In genomic region chr17:1645207-1646171, GRCh38 we compare ENCODE assay signal across 9 cellular contexts. TPM values are rescaled to one million over a fixed set of nuclear protein-coding genes. Genes with fewer than 3 reads are reported as not detected.
A peak's percentile ranks its signal among the peaks of the same experiment; 100 is the strongest.
DNase-seq lines count a peak whose midpoint lies in the region; ATAC-seq and TF ChIP-seq lines count a peak whose summit lies in the region.
"Had no signal": no experiment of that assay in that cellular context is flagged by ENCODE, and none has a peak within 500 bp of the region (broad histone marks: within the 10 kb centered on the region; RNA-seq: fewer than 3 reads in every experiment).

TSS of gene SCARF1 (minus strand) at chr17:1645732. CDS start at chr17:1645697, 35 bp downstream.

- 73% methylated on average over 24 to 25 of the region's 25 CpGs for WGBS in esophagus, 2 donors

- H3K9me3 Mint-ChIP-seq in CD14-positive monocyte (peaks cover 0 to 3% (median 0%) of the 10 kb centered on the region in 7 donors), nephron progenitor cell (no peaks in the 10 kb centered on the region)

- TF ChIP-seq CTCF in CD14-positive monocyte (IDR thresholded peaks at IDR 0.05) (no peak), nephron progenitor cell (IDR thresholded peaks at IDR 0.05) (no peak)

- intact Hi-C loops in CD14-positive monocyte (cut with micrococcal nuclease) = loop anchor here (5.0 to 10.0 kb wide), 6 partner anchors 33 to 749 kb away; partner anchors contain the start of gene TLCD2 (in 1 of the 2)

- peak within 1 kb of the TSS; percentile 17 to 38 for H3K27ac ChIP-seq in esophagus (ENCODE audit: low read depth in 2 of 2, low read length in 1 of 2)

- peaks cover 18 to 23% of the 10 kb centered on the region in 2 donors for H3K36me3 Mint-ChIP-seq in CD14-positive monocyte
- no peaks in the 10 kb centered on the region for H3K36me3 Mint-ChIP-seq in nephron progenitor cell (ENCODE audit: low read depth)

- H3K36me3 ChIP-seq in esophagus (ENCODE audit: control insufficient read depth in 2 of 2, insufficient read depth in 2 of 2, low read length in 1 of 2) = peaks cover under 1 to 3% of the 10 kb centered on the region in 2 donors

- H3K4me3 ChIP-seq in esophagus (ENCODE audit: low read depth in 1 of 2, low read length in 2 of 2) = peak within 1 kb of the TSS; percentile 9 to 23

- H3K27ac Mint-ChIP-seq in CD14-positive monocyte = peak within 1 kb of the TSS; percentile 85 to 94 (median 90)
- H3K27ac Mint-ChIP-seq in nephron progenitor cell = no peak within 1 kb of the TSS

- H3K4me1 Mint-ChIP-seq in CD14-positive monocyte (peaks cover 49% of the 10 kb centered on the region), nephron progenitor cell (peaks cover 44% of the 10 kb centered on the region)

- ATAC-seq in HG02938 (IDR thresholded peaks at IDR 0.05; ENCODE audit: unreplicated experiment) (no peak), HG03378 (IDR thresholded peaks at IDR 0.05; ENCODE audit: unreplicated experiment) (no peak)

- DNase-seq in CD14-positive monocyte (ENCODE audit: low spot score) (no peak), nephron progenitor cell (peak; percentile 23), NK-92 (lab: John Stamatoyannopoulos, UW; ENCODE audit: unreplicated experiment) (no peak)
- no peak for DNase-seq in activated CD8-positive, alpha-beta memory T cell treated with anti-CD3 and anti-CD28 coated beads for 24 hours
- DNase-seq: DMS79 had no signal

- H3K4me3 Mint-ChIP-seq in CD14-positive monocyte = peak within 1 kb of the TSS; percentile 84 to 91
- H3K4me3 Mint-ChIP-seq in nephron progenitor cell = peak within 1 kb of the TSS; percentile 36

- H3K27me3 ChIP-seq in esophagus (ENCODE audit: control insufficient read depth in 1 of 2, insufficient read depth in 2 of 2, low read length in 2 of 2) = no peaks in the 10 kb centered on the region

- H3K4me1 ChIP-seq in esophagus (ENCODE audit: control insufficient read depth in 2 of 2, insufficient read depth in 2 of 2, low read length in 1 of 2) = peaks cover 4 to 20% of the 10 kb centered on the region in 2 donors

- no peaks in the 10 kb centered on the region for H3K9me3 ChIP-seq in esophagus (ENCODE audit: control insufficient read depth in 2 of 2, insufficient read depth in 1 of 2, low read depth in 1 of 2, low read length in 1 of 2)

- H3K27me3 Mint-ChIP-seq in CD14-positive monocyte (ENCODE audit: low read depth in 3 of 3) (peaks cover 0 to 20% (median 7%) of the 10 kb centered on the region in 3 donors), nephron progenitor cell (ENCODE audit: low read depth, poor library complexity) (peaks cover 55% of the 10 kb centered on the region)

TF ChIP-seq in PFSK-1, 5 proteins besides CTCF, POLR2A, EP300 and RAD21:
- TF ChIP-seq FOXP2 (optimal IDR thresholded peaks at IDR 0.05; ENCODE audit: borderline replicate concordance, extremely low read depth, extremely low read length, insufficient read depth) (peak; percentile 23), SIN3A (IDR thresholded peaks at IDR 0.05; ENCODE audit: borderline replicate concordance, insufficient read depth, low read length) (no peak), REST (IDR thresholded peaks at IDR 0.05; ENCODE audit: insufficient read depth in 1 of 2, low read depth in 2 of 2, low read length in 2 of 2) (no peak), POLR2AphosphoS5 (IDR thresholded peaks at IDR 0.05; ENCODE audit: low read depth, low read length) (peak; percentile 79), TAF1 (IDR thresholded peaks at IDR 0.05; ENCODE audit: borderline replicate concordance, insufficient read depth, low read length) (peak; percentile 58; the same call in 1 of the 2 replicates)

RNA-seq across cellular contexts. Expression of gene SCARF1, which starts in this region (rescaled TPM):
- 1 to 10 TPM; 5.2 to 6.3 TPM for polyA plus RNA-seq in CD14-positive monocyte
- 33.7 TPM for polyA plus RNA-seq in PFSK-1 (2012; ENCODE audit: insufficient read length, low read depth)
- polyA plus RNA-seq in esophagus = 1 to 10 TPM; 2.8 TPM
